2 cellular contexts compared by ENCODE assay signal in the genomic region with DNA sequence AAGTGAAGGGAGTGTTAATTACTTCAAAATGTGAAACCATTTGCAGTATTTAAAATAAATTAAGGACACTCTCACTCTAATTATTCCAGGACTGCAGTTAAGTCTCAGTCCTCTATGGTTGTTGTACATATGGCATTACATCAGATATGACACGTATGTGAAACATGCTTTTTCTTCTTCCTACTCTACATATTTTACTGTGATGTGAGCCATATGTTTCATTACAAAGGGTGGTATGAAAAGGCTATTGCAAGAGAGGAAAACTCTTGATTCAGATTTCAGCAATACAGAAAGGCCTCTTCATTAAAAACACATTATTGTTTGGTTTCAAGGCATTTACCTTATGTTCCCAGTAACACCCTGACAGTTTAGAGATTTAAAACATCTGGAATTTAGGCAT.
TF ChIP-seq lines count a peak whose summit lies in the region.

No MANE protein-coding gene starts in this region.

TF ChIP-seq in SK-N-SH, 30 proteins besides CTCF, POLR2A, EP300 and RAD21:
- TF ChIP-seq, protein P1, sequence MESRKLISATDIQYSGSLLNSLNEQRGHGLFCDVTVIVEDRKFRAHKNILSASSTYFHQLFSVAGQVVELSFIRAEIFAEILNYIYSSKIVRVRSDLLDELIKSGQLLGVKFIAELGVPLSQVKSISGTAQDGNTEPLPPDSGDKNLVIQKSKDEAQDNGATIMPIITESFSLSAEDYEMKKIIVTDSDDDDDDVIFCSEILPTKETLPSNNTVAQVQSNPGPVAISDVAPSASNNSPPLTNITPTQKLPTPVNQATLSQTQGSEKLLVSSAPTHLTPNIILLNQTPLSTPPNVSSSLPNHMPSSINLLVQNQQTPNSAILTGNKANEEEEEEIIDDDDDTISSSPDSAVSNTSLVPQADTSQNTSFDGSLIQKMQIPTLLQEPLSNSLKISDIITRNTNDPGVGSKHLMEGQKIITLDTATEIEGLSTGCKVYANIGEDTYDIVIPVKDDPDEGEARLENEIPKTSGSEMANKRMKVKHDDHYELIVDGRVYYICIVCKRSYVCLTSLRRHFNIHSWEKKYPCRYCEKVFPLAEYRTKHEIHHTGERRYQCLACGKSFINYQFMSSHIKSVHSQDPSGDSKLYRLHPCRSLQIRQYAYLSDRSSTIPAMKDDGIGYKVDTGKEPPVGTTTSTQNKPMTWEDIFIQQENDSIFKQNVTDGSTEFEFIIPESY (IDR thresholded peaks at IDR 0.05; ENCODE audit: borderline replicate concordance, low read depth), result no peak
- TF ChIP-seq MXI1 (IDR thresholded peaks at IDR 0.05; ENCODE audit: low read depth, low read length) (peak; percentile 33; the same call in 1 of the 2 replicates), GATA2 (CRISPR knock-in tag; IDR thresholded peaks at IDR 0.05) (no peak), FOXM1 (IDR thresholded peaks at IDR 0.05; ENCODE audit: low read depth) (no peak)
- TF ChIP-seq, protein P2, sequence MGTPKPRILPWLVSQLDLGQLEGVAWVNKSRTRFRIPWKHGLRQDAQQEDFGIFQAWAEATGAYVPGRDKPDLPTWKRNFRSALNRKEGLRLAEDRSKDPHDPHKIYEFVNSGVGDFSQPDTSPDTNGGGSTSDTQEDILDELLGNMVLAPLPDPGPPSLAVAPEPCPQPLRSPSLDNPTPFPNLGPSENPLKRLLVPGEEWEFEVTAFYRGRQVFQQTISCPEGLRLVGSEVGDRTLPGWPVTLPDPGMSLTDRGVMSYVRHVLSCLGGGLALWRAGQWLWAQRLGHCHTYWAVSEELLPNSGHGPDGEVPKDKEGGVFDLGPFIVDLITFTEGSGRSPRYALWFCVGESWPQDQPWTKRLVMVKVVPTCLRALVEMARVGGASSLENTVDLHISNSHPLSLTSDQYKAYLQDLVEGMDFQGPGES (IDR thresholded peaks at IDR 0.05; ENCODE audit: low read depth, low read length), result no peak
- TF ChIP-seq, protein P3, sequence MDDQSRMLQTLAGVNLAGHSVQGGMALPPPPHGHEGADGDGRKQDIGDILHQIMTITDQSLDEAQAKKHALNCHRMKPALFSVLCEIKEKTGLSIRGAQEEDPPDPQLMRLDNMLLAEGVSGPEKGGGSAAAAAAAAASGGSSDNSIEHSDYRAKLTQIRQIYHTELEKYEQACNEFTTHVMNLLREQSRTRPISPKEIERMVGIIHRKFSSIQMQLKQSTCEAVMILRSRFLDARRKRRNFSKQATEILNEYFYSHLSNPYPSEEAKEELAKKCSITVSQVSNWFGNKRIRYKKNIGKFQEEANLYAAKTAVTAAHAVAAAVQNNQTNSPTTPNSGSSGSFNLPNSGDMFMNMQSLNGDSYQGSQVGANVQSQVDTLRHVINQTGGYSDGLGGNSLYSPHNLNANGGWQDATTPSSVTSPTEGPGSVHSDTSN (IDR thresholded peaks at IDR 0.05), result no peak

TF ChIP-seq in SK-N-SH treated with all-trans-retinoic acid at 6 μM for 48 hours, 23 proteins besides CTCF, POLR2A, EP300 and RAD21 (continued from another document):
- TF ChIP-seq, protein P4, sequence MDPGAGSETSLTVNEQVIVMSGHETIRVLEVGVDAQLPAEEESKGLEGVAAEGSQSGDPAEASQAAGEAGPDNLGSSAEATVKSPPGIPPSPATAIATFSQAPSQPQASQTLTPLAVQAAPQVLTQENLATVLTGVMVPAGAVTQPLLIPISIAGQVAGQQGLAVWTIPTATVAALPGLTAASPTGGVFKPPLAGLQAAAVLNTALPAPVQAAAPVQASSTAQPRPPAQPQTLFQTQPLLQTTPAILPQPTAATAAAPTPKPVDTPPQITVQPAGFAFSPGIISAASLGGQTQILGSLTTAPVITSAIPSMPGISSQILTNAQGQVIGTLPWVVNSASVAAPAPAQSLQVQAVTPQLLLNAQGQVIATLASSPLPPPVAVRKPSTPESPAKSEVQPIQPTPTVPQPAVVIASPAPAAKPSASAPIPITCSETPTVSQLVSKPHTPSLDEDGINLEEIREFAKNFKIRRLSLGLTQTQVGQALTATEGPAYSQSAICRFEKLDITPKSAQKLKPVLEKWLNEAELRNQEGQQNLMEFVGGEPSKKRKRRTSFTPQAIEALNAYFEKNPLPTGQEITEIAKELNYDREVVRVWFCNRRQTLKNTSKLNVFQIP (CRISPR knock-in tag; IDR thresholded peaks at IDR 0.05; ENCODE audit: borderline replicate concordance, low read depth), result no peak
- TF ChIP-seq SNAI2 (CRISPR knock-in tag; IDR thresholded peaks at IDR 0.05), result no peak
- TF ChIP-seq, protein P5, sequence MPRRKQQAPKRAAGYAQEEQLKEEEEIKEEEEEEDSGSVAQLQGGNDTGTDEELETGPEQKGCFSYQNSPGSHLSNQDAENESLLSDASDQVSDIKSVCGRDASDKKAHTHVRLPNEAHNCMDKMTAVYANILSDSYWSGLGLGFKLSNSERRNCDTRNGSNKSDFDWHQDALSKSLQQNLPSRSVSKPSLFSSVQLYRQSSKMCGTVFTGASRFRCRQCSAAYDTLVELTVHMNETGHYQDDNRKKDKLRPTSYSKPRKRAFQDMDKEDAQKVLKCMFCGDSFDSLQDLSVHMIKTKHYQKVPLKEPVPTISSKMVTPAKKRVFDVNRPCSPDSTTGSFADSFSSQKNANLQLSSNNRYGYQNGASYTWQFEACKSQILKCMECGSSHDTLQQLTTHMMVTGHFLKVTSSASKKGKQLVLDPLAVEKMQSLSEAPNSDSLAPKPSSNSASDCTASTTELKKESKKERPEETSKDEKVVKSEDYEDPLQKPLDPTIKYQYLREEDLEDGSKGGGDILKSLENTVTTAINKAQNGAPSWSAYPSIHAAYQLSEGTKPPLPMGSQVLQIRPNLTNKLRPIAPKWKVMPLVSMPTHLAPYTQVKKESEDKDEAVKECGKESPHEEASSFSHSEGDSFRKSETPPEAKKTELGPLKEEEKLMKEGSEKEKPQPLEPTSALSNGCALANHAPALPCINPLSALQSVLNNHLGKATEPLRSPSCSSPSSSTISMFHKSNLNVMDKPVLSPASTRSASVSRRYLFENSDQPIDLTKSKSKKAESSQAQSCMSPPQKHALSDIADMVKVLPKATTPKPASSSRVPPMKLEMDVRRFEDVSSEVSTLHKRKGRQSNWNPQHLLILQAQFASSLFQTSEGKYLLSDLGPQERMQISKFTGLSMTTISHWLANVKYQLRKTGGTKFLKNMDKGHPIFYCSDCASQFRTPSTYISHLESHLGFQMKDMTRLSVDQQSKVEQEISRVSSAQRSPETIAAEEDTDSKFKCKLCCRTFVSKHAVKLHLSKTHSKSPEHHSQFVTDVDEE (CRISPR knock-in tag; IDR thresholded peaks at IDR 0.05), result no peak
- TF ChIP-seq OSR1 (CRISPR knock-in tag; IDR thresholded peaks at IDR 0.05), result no peak
